ENCODE assay signal across 8 cellular contexts in the genomic region with DNA sequence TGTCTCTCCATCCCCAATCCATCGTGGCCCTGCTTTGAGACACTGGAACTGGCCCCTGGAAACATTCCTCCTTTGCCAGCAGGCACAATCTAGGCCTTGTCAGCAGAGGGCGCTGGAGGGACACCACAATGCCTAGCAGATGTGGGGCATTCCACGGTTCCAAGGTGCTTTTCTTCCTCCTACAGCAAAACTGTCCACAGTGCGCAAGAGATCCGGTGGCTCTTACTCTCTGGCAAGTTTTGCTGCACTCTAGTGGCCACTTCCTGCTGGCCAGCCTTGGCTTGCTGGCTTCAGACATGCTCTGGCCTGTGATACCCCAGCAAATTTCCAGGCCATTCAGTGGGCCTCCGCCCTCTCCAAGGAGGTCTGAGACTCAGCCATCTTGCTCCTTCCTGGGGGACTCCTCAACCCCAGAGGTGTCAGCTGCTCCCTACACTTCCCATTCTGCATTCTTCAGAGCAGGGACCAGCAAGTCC. TPM values are rescaled to one million over a fixed set of nuclear protein-coding genes. Genes with fewer than 3 reads are reported as not detected.
DNase-seq lines count a peak whose midpoint lies in the region; ATAC-seq and TF ChIP-seq lines count a peak whose summit lies in the region.

No MANE protein-coding gene starts in this region.

- intact Hi-C loops in activated CD8-positive, alpha-beta T cell treated with anti-CD3 and anti-CD28 coated beads for 36 hours (cut with micrococcal nuclease), result loop anchor here (1.0 kb wide), 1 partner anchor 140 kb away; no protein-coding TSS in a partner anchor

- H3K4me1 ChIP-seq in HUES48 (ENCODE audit: control insufficient read depth, insufficient read depth, low read length), result no peaks in the 10 kb centered on the region
- no peaks in the 10 kb centered on the region for H3K4me1 ChIP-seq in effector memory CD4-positive, alpha-beta T cell (ENCODE audit: control insufficient read depth, insufficient read depth, low read length, poor library complexity, severe bottlenecking)

- no peak overlapping the region for H3K4me3 ChIP-seq in HUES48 (ENCODE audit: low read depth, low read length)
- H3K4me3 ChIP-seq in effector memory CD4-positive, alpha-beta T cell (ENCODE audit: insufficient read depth, low read depth, low read length, poor library complexity, severe bottlenecking), result no peak overlapping the region

- peak; percentile 92 for DNase-seq in Daoy (ENCODE audit: low read depth)
- peak; percentile 55 for DNase-seq in NK-92 treated with Interleukin-12 subunit alpha and Interleukin-12 subunit beta, amount 100 ng/mL, for 24 hours (lab: John Stamatoyannopoulos, UW)
- peak; percentile 91 for DNase-seq in activated CD8-positive, alpha-beta T cell treated with anti-CD3 and anti-CD28 coated beads for 36 hours
- peak; percentile 64 to 77 (median 70) for DNase-seq in effector memory CD4-positive, alpha-beta T cell
- peak; percentile 86 to 97 for DNase-seq in lung microvascular endothelial cell (ENCODE audit: low read depth in 2 of 2)
- DNase-seq in stimulated activated CD8-positive, alpha-beta memory T cell treated with anti-CD3 and anti-CD28 coated beads, Interleukin-15, amount 100 ng/mL, for 24 hours (ENCODE audit: low read depth), result peak; percentile 66

- no peaks in the 10 kb centered on the region for H3K27me3 Mint-ChIP-seq in activated CD8-positive, alpha-beta T cell treated with anti-CD3 and anti-CD28 coated beads for 36 hours

- no peaks in the 10 kb centered on the region for H3K36me3 Mint-ChIP-seq in activated CD8-positive, alpha-beta T cell treated with anti-CD3 and anti-CD28 coated beads for 36 hours (ENCODE audit: low read depth)

- CTCF ChIA-PET in activated CD8-positive, alpha-beta T cell treated with anti-CD3 and anti-CD28 coated beads for 36 hours (lab: Charles Lee), result interaction anchor here (0.7 to 5.6 kb wide), 18 partner anchors 16 to 189 kb away, joined by 3 to 60 read pairs (median 4); partner anchors contain the start of gene RBM4B

- H3K27ac ChIP-seq in HUES48 (ENCODE audit: low read depth, low read length), result peak overlapping the region; percentile 7
- H3K27ac ChIP-seq in effector memory CD4-positive, alpha-beta T cell (ENCODE audit: insufficient read depth, low read length, poor library complexity, severe bottlenecking), result no peak overlapping the region

- H3K36me3 ChIP-seq in HUES48 (ENCODE audit: control insufficient read depth, insufficient read depth, low read length), result peaks cover 89% of the 10 kb centered on the region
- no peaks in the 10 kb centered on the region for H3K36me3 ChIP-seq in effector memory CD4-positive, alpha-beta T cell (ENCODE audit: control insufficient read depth, insufficient read depth, low read length)

- H3K4me3 Mint-ChIP-seq in activated CD8-positive, alpha-beta T cell treated with anti-CD3 and anti-CD28 coated beads for 36 hours, result no peak overlapping the region

- no peak overlapping the region for H3K9ac ChIP-seq in HUES48 (ENCODE audit: low read depth, low read length)

- H3K9me3 Mint-ChIP-seq in activated CD8-positive, alpha-beta T cell treated with anti-CD3 and anti-CD28 coated beads for 36 hours, result no peaks in the 10 kb centered on the region

- no peaks in the 10 kb centered on the region for H3K9me3 ChIP-seq in HUES48 (ENCODE audit: control insufficient read depth, insufficient read depth, low read length)
- no peaks in the 10 kb centered on the region for H3K9me3 ChIP-seq in effector memory CD4-positive, alpha-beta T cell (ENCODE audit: control insufficient read depth, low read length)

- peak; percentile 97 for ATAC-seq in activated CD8-positive, alpha-beta T cell treated with anti-CD3 and anti-CD28 coated beads for 36 hours
- no peak for ATAC-seq in GM21360 (IDR thresholded peaks at IDR 0.05; ENCODE audit: unreplicated experiment)

- H3K27ac Mint-ChIP-seq in activated CD8-positive, alpha-beta T cell treated with anti-CD3 and anti-CD28 coated beads for 36 hours, result no peak overlapping the region

- H3K27me3 ChIP-seq in HUES48 (ENCODE audit: control insufficient read depth, insufficient read depth, low read length), result no peaks in the 10 kb centered on the region
- H3K27me3 ChIP-seq in effector memory CD4-positive, alpha-beta T cell (replicated peaks; ENCODE audit: control insufficient read depth, insufficient read depth, low read length, poor library complexity, severe bottlenecking), result no peaks in the 10 kb centered on the region

- H3K4me1 Mint-ChIP-seq in activated CD8-positive, alpha-beta T cell treated with anti-CD3 and anti-CD28 coated beads for 36 hours (ENCODE audit: low read depth), result no peaks in the 10 kb centered on the region

- TF ChIP-seq CTCF in activated CD8-positive, alpha-beta T cell treated with anti-CD3 and anti-CD28 coated beads for 36 hours (IDR thresholded peaks at IDR 0.05), result peak; percentile 97

- POLR2A ChIA-PET in activated CD8-positive, alpha-beta T cell treated with anti-CD3 and anti-CD28 coated beads for 36 hours (lab: Charles Lee), result no interaction called here

RNA-seq across cellular contexts. Expression of gene RBM4B, which starts 17.1 kb away (rescaled TPM):
- 12.7 and 12.9 TPM in 2 replicates for total RNA-seq in Daoy (2014; rRNA removed; shearing (Covaris generic))
- total RNA-seq in activated CD8-positive, alpha-beta T cell treated with anti-CD3 and anti-CD28 coated beads for 36 hours, result 10 to 100 TPM; 10.7 to 13.1 TPM
- 16.6 and 22.2 TPM in 2 replicates for total RNA-seq in lung microvascular endothelial cell

RNA-seq across cellular contexts. Expression of gene SPTBN2, which starts 34.2 kb away (rescaled TPM):
- 28.5 and 37.1 TPM in 2 replicates for total RNA-seq in Daoy (2014; rRNA removed; shearing (Covaris generic))
- total RNA-seq in activated CD8-positive, alpha-beta T cell treated with anti-CD3 and anti-CD28 coated beads for 36 hours, result 1 to 10 TPM; 1.4 to 1.8 TPM
- total RNA-seq in lung microvascular endothelial cell, result 17.9 and 20.0 TPM in 2 replicates

RNA-seq across cellular contexts. Expression of gene RBM4, which starts 56.3 kb away (rescaled TPM):
- total RNA-seq in Daoy (2014; rRNA removed; shearing (Covaris generic)), result 87.1 and 107 TPM in 2 replicates
- total RNA-seq in activated CD8-positive, alpha-beta T cell treated with anti-CD3 and anti-CD28 coated beads for 36 hours, result 100 to 1,000 TPM; 108 to 114 TPM
- total RNA-seq in lung microvascular endothelial cell, result 105 and 106 TPM in 2 replicates
